8 cellular contexts compared by ENCODE assay signal in the genomic region with DNA sequence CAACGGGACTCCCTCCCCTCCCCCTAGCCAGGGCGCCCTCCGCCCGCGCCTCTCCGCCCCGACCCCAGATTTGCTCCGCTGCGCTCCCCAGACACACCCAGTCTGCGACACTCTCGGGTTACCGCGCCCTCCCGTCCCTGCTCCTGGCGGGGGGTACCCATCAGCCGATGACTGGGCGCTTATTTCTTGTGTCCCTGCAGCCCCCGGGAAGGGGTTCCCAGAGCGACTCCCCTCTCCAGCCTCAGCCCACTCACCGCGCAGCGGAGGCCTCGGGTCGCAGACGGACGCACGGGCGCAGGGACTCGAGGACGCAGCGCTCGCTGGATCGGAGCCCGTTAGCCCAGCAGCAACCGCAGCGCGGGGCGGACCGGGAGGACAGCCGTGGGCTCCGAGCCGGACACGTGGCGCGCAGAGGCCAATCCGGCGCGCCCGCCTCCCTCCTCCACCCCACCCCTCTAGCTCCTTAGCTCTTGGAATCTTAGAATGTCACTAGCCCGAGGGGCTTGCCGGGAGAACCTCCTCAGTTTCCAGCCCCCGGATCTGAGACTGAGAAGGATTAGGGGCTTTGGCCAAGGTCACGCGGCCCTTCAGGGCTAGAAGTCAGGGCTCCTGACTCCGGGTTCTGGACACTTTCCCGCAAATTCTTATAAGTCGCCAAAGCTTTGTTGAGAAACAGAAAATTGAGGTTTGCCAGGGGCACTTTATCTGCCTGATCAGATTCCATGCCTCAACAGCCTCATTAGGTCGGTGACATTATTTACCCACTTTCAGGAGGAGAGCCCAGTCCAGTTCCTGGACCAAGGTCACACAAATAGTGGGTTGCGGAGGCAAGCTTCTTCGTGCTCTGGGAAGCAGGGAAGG. TPM values are rescaled to one million over a fixed set of nuclear protein-coding genes. Genes with fewer than 3 reads are reported as not detected.
DNase-seq lines count a peak whose midpoint lies in the region; ATAC-seq and TF ChIP-seq lines count a peak whose summit lies in the region.

Gene ANXA6, minus strand, starts transcription at position 354 of the 861 bp plus-strand sequence. CDS start 9,878 bp downstream, outside the sequence.

- H3K27me3 Mint-ChIP-seq in CD8-positive, alpha-beta memory T cell: peaks cover 0 to 2% of the 10 kb centered on the region in 2 donors
- H3K27me3 Mint-ChIP-seq in neural crest cell (ENCODE audit: low read depth): no peaks in the 10 kb centered on the region

- H3K36me3 Mint-ChIP-seq in CD8-positive, alpha-beta memory T cell: peaks cover 0 to 21% (median 5%) of the 10 kb centered on the region in 3 donors
- no peaks in the 10 kb centered on the region for H3K36me3 Mint-ChIP-seq in neural crest cell (ENCODE audit: low read depth)

- H3K9me3 Mint-ChIP-seq in CD8-positive, alpha-beta memory T cell: no peaks in the 10 kb centered on the region
- H3K9me3 Mint-ChIP-seq in neural crest cell: no peaks in the 10 kb centered on the region

- TF ChIP-seq EP300 in suprapubic skin (IDR thresholded peaks at IDR 0.05): no peak

- TF ChIP-seq POLR2A in suprapubic skin (IDR thresholded peaks at IDR 0.05): no peak

- H3K27ac Mint-ChIP-seq in CD8-positive, alpha-beta memory T cell: peak within 1 kb of the TSS; percentile 86 to 99 (median 94)
- H3K27ac Mint-ChIP-seq in neural crest cell (ENCODE audit: unreplicated experiment): peak within 1 kb of the TSS; percentile 98

- peaks cover 52 to 59% (median 58%) of the 10 kb centered on the region in 3 donors for H3K4me1 Mint-ChIP-seq in CD8-positive, alpha-beta memory T cell
- H3K4me1 Mint-ChIP-seq in neural crest cell: peaks cover 45% of the 10 kb centered on the region

- DNase-seq in CD8-positive, alpha-beta memory T cell: peak; percentile 59 to 80 (median 67)
- DNase-seq in HS-27A (ENCODE audit: low read depth): peak; percentile 29
- peak; percentile 85 for DNase-seq in RPMI7951 (ENCODE audit: low read depth)
- DNase-seq in activated naive CD4-positive, alpha-beta T cell treated with Interleukin-2 at 50 U/mL for 16 hours: peak; percentile 71
- peak; percentile 77 for DNase-seq in foreskin melanocyte
- DNase-seq in neural crest cell (ENCODE audit: low read depth, low spot score): peak; percentile 65
- peak; percentile 86 to 94 for DNase-seq in suprapubic skin (ENCODE audit: low spot score in 2 of 2)

- H3K4me1 ChIP-seq in CD8-positive, alpha-beta memory T cell (ENCODE audit: insufficient read depth, low read length): peaks cover 48% of the 10 kb centered on the region
- H3K4me1 ChIP-seq in suprapubic skin: peaks cover 33% of the 10 kb centered on the region

- no peaks in the 10 kb centered on the region for H3K27me3 ChIP-seq in CD8-positive, alpha-beta memory T cell (ENCODE audit: insufficient read depth, low read length, poor library complexity, severe bottlenecking)
- H3K27me3 ChIP-seq in suprapubic skin: no peaks in the 10 kb centered on the region

- CTCF ChIA-PET in CD8-positive, alpha-beta memory T cell (lab: Charles Lee): interaction anchor here (1.2 to 5.1 kb wide), 10 partner anchors 8 to 95 kb away, joined by 3 to 38 read pairs (median 10); partner anchors contain the start of gene GM2A

- H3K4me3 ChIP-seq in CD8-positive, alpha-beta memory T cell (ENCODE audit: low read length): peak within 1 kb of the TSS; percentile 86
- peak within 1 kb of the TSS; percentile 68 for H3K4me3 ChIP-seq in suprapubic skin

- peak within 1 kb of the TSS; percentile 70 for H3K27ac ChIP-seq in CD8-positive, alpha-beta memory T cell (ENCODE audit: low read depth, low read length)
- H3K27ac ChIP-seq in suprapubic skin: peak within 1 kb of the TSS; percentile 82

- ATAC-seq in GM19463 (IDR thresholded peaks at IDR 0.05; ENCODE audit: unreplicated experiment): peak; percentile 58

- no peak for TF ChIP-seq CTCF in neural crest cell (conservative IDR thresholded peaks at IDR 0.05)
- TF ChIP-seq CTCF in suprapubic skin (IDR thresholded peaks at IDR 0.05): no peak

- 1% methylated on average over 29 of the region's 60 CpGs for WGBS in suprapubic skin

- no peaks in the 10 kb centered on the region for H3K9me3 ChIP-seq in CD8-positive, alpha-beta memory T cell (ENCODE audit: low read length)
- no peaks in the 10 kb centered on the region for H3K9me3 ChIP-seq in suprapubic skin

- POLR2A ChIA-PET in CD8-positive, alpha-beta memory T cell (lab: Charles Lee): interaction anchor here (0.5 to 1.5 kb wide), 5 partner anchors 31 to 457 kb away, joined by 3 to 6 read pairs (median 3); partner anchors contain the start of gene RBM22

- peak within 1 kb of the TSS; percentile 96 to 99 (median 97) for H3K4me3 Mint-ChIP-seq in CD8-positive, alpha-beta memory T cell
- H3K4me3 Mint-ChIP-seq in neural crest cell: peak within 1 kb of the TSS; percentile 94

- H3K36me3 ChIP-seq in CD8-positive, alpha-beta memory T cell (ENCODE audit: insufficient read depth, low read length): no peaks in the 10 kb centered on the region
- H3K36me3 ChIP-seq in suprapubic skin: no peaks in the 10 kb centered on the region

RNA-seq across cellular contexts. Expression of gene ANXA6, which starts in this region (rescaled TPM):
- total RNA-seq in CD8-positive, alpha-beta memory T cell: 100 to 1,000 TPM; 452 to 459 TPM
- 351 TPM for polyA plus RNA-seq in CD8-positive, alpha-beta memory T cell
- 273 and 335 TPM in 2 replicates for total RNA-seq in RPMI7951 (2014; rRNA removed; shearing (Covaris generic))
- total RNA-seq in neural crest cell (142 and 151 TPM in 2 replicates), suprapubic skin (10 to 100 TPM; 21.7 to 64.4 (median 49.5) TPM)

Comparison
In these comparisons a context has a peak if more than half of its experiments do, and no peak if none do; other contexts are left out.
1. Peak in every context shown above with its lines: DNase-seq, ATAC-seq, H3K4me3 ChIP-seq and H3K27ac ChIP-seq.
2. DNase-seq: peak in every context shown above with its lines; median percentile 90 in suprapubic skin; 85 in RPMI7951; 77 in foreskin melanocyte; 71 in activated naive CD4-positive, alpha-beta T cell treated with Interleukin-2 at 50 U/mL for 16 hours; 67 in CD8-positive, alpha-beta memory T cell; 65 in neural crest cell; 29 in HS-27A.